ENCODE assay signal across 8 cellular contexts in genomic region chr11:66114957-66115356, GRCh38. TPM values are rescaled to one million over a fixed set of nuclear protein-coding genes. Genes with fewer than 3 reads are reported as not detected.
A peak's percentile ranks its signal among the peaks of the same experiment; 100 is the strongest.
DNase-seq lines count a peak whose midpoint lies in the region; ATAC-seq, FAIRE-seq and TF ChIP-seq lines count a peak whose summit lies in the region.
"Not testable (repeated sequence)": the region's sequence is repeated elsewhere in the genome, so short reads cannot be mapped to it uniquely, and the experiment has no call there.

No MANE protein-coding gene starts in this region.

- CTCF ChIA-PET in HEK293T (lab: Yijun Ruan, JAX); PC-3 (lab: Charles Lee): not testable (repeated sequence)
- CTCF ChIA-PET in activated CD4-positive, alpha-beta memory T cell treated with anti-CD3 and anti-CD28 coated beads for 36 hours (lab: Charles Lee), result interaction anchor here (1.2 to 4.4 kb wide), 5 partner anchors 30 to 167 kb away, joined by 3 to 24 read pairs (median 6); no protein-coding TSS in a partner anchor
- CTCF ChIA-PET in endothelial cell of umbilical vein (lab: Charles Lee), result interaction anchor here (1.3 to 3.8 kb wide), 4 partner anchors 10 to 46 kb away, joined by 6 to 25 read pairs (median 8); no protein-coding TSS in a partner anchor

- H3K79me2 ChIP-seq in ACC112 (ENCODE audit: control insufficient read depth, insufficient read depth, low read length, unreplicated experiment) (peaks cover 59% of the 10 kb centered on the region), PC-3 (ENCODE audit: low read length) (peaks cover 65% of the 10 kb centered on the region)
- H3K79me2 ChIP-seq in endothelial cell of umbilical vein (ENCODE audit: control insufficient read depth, insufficient read depth, low read length), result not testable (repeated sequence)

- peak overlapping the region; percentile 81 for H3K27ac Mint-ChIP-seq in activated CD4-positive, alpha-beta memory T cell treated with anti-CD3 and anti-CD28 coated beads for 36 hours
- H3K27ac Mint-ChIP-seq in activated naive CD4-positive, alpha-beta T cell treated with anti-CD3 and anti-CD28 coated beads, Interleukin-2, amount 50 U/mL, for 24 hours, result peak overlapping the region; percentile 88
- H3K27ac Mint-ChIP-seq in natural killer cell, result peak overlapping the region; percentile 91 to 92
- peak overlapping the region; percentile 85 for H3K27ac Mint-ChIP-seq in stimulated activated memory B cell treated with anti-CD40 and anti-IgM and Interleukin-4, amounts not matched to agents 10 μg/mL and 1 μg/mL and 100 μg/mL, for 72 hours

- not testable (repeated sequence) for H3K36me3 Mint-ChIP-seq in activated CD4-positive, alpha-beta memory T cell treated with anti-CD3 and anti-CD28 coated beads for 36 hours; activated naive CD4-positive, alpha-beta T cell treated with anti-CD3 and anti-CD28 coated beads, Interleukin-2, amount 50 U/mL, for 24 hours; natural killer cell; stimulated activated memory B cell treated with anti-CD40 and anti-IgM and Interleukin-4, amounts not matched to agents 10 μg/mL and 1 μg/mL and 100 μg/mL, for 72 hours

- FAIRE-seq in endothelial cell of umbilical vein (lab: Jason Lieb, UNC), result not testable (repeated sequence)

- intact Hi-C loops in PC-3 (cut with micrococcal nuclease) (loop anchor here (5.0 kb wide), 1 partner anchor 43 kb away; the partner anchor contains the start of gene PACS1), endothelial cell of umbilical vein (cut with micrococcal nuclease) (loop anchor here (5.0 kb wide), 2 partner anchors 33 to 43 kb away; partner anchors contain the start of gene PACS1), natural killer cell (cut with micrococcal nuclease) (loop anchor here (2.0 to 5.0 kb wide), 2 partner anchors 14 to 33 kb away; no protein-coding TSS in a partner anchor)
- intact Hi-C loops in activated CD4-positive, alpha-beta memory T cell treated with anti-CD3 and anti-CD28 coated beads for 36 hours (cut with micrococcal nuclease), result not testable (repeated sequence)

- not testable (repeated sequence) for H3K27me3 ChIP-seq in ACC112 (ENCODE audit: insufficient read depth, low read length); PC-3 (ENCODE audit: low read length); endothelial cell of umbilical vein (ENCODE audit: control insufficient read depth in 2 of 2, insufficient read depth in 2 of 2, low read length in 2 of 2)

- not testable (repeated sequence) for H2AFZ ChIP-seq in ACC112 (ENCODE audit: low read length, unreplicated experiment); PC-3 (ENCODE audit: low read length); endothelial cell of umbilical vein (ENCODE audit: low read depth, low read length)

- H3K27me3 Mint-ChIP-seq in activated CD4-positive, alpha-beta memory T cell treated with anti-CD3 and anti-CD28 coated beads for 36 hours; activated naive CD4-positive, alpha-beta T cell treated with anti-CD3 and anti-CD28 coated beads, Interleukin-2, amount 50 U/mL, for 24 hours; natural killer cell (ENCODE audit: low read depth in 2 of 2); stimulated activated memory B cell treated with anti-CD40 and anti-IgM and Interleukin-4, amounts not matched to agents 10 μg/mL and 1 μg/mL and 100 μg/mL, for 72 hours: not testable (repeated sequence)

- DNase-seq in HEK293T (ENCODE audit: extremely low spot score); PC-3; activated CD4-positive, alpha-beta memory T cell treated with anti-CD3 and anti-CD28 coated beads for 36 hours; endothelial cell of umbilical vein (ENCODE audit: low read depth, low spot score); natural killer cell: not testable (repeated sequence)

- not testable (repeated sequence) for BruUV-seq in PC-3 (replicated peaks; lab: Mats Ljungman, UMichigan); endothelial cell of umbilical vein (replicated peaks; lab: Mats Ljungman, UMichigan)

- not testable (repeated sequence) for H3K9me3 Mint-ChIP-seq in activated CD4-positive, alpha-beta memory T cell treated with anti-CD3 and anti-CD28 coated beads for 36 hours; activated naive CD4-positive, alpha-beta T cell treated with anti-CD3 and anti-CD28 coated beads, Interleukin-2, amount 50 U/mL, for 24 hours; natural killer cell; stimulated activated memory B cell treated with anti-CD40 and anti-IgM and Interleukin-4, amounts not matched to agents 10 μg/mL and 1 μg/mL and 100 μg/mL, for 72 hours

- not testable (repeated sequence) for TF ChIP-seq CTCF in PC-3 (conservative IDR thresholded peaks at IDR 0.05; ENCODE audit: low read depth, low read length); endothelial cell of umbilical vein (IDR thresholded peaks at IDR 0.05; ENCODE audit: extremely low read depth in 1 of 2, insufficient read depth in 1 of 2, low read depth in 1 of 2, low read length in 2 of 2); natural killer cell (IDR thresholded peaks at IDR 0.05)

- H3K27ac ChIP-seq in ACC112 (ENCODE audit: low read depth, low read length) (peak overlapping the region; percentile 99), PC-3 (ENCODE audit: low read length) (peak overlapping the region; percentile 95)
- H3K27ac ChIP-seq in endothelial cell of umbilical vein (ENCODE audit: insufficient read depth, low read depth, low read length), result not testable (repeated sequence)

- not testable (repeated sequence) for H3K4me3 ChIP-seq in ACC112 (ENCODE audit: low read depth, low read length); PC-3 (ENCODE audit: low read length); endothelial cell of umbilical vein (replicated peaks in 1 of 3; ENCODE audit: insufficient read depth in 1 of 3, low read depth in 1 of 3, low read length in 3 of 3)

- dilution Hi-C loops in endothelial cell of umbilical vein (cut with MboI; ENCODE audit: extremely low pct_ligation_motif_present, low sequenced_read_pairs), result not testable (repeated sequence)

- H3K9me1 ChIP-seq in endothelial cell of umbilical vein (replicated peaks; ENCODE audit: control insufficient read depth, extremely low read depth, insufficient read depth, low read length), result not testable (repeated sequence)

- POLR2A ChIA-PET in HEK293T (lab: Yijun Ruan, JAX); PC-3 (lab: Charles Lee; ENCODE audit: unreplicated experiment); endothelial cell of umbilical vein (lab: Charles Lee): not testable (repeated sequence)
- POLR2A ChIA-PET in activated CD4-positive, alpha-beta memory T cell treated with anti-CD3 and anti-CD28 coated beads for 36 hours (lab: Charles Lee), result interaction anchor here (0.6 to 1.9 kb wide), 5 partner anchors 10 to 499 kb away, joined by 3 to 6 read pairs (median 3); partner anchors contain the start of gene MRPL11

- H3K4me2 ChIP-seq in PC-3 (ENCODE audit: low read length), result not testable (repeated sequence)
- H3K4me2 ChIP-seq in endothelial cell of umbilical vein (ENCODE audit: insufficient read depth, low read length), result peak overlapping the region; percentile 45

- ATAC-seq in PC-3; natural killer cell; stimulated activated memory B cell treated with anti-CD40 and anti-IgM and Interleukin-4, amounts not matched to agents 10 μg/mL and 1 μg/mL and 100 μg/mL, for 72 hours: not testable (repeated sequence)

- H3K9me3 ChIP-seq in PC-3 (ENCODE audit: low read length); endothelial cell of umbilical vein (replicated peaks; ENCODE audit: control insufficient read depth, insufficient read depth, low read length): not testable (repeated sequence)

- not testable (repeated sequence) for TF ChIP-seq POLR2A in endothelial cell of umbilical vein (IDR thresholded peaks at IDR 0.05; ENCODE audit: low read depth, low read length)

- H3K4me1 ChIP-seq in ACC112 (ENCODE audit: control insufficient read depth, insufficient read depth, low read length, unreplicated experiment) (peaks cover 83% of the 10 kb centered on the region), PC-3 (ENCODE audit: insufficient read depth, low read length) (peaks cover 64% of the 10 kb centered on the region), endothelial cell of umbilical vein (ENCODE audit: control insufficient read depth, extremely low read depth, insufficient read depth, low read length) (peaks cover 61% of the 10 kb centered on the region)

- H3F3A ChIP-seq in PC-3 (ENCODE audit: low read length, unreplicated experiment), result peaks cover 26% of the 10 kb centered on the region

- H3K4me3 Mint-ChIP-seq in activated CD4-positive, alpha-beta memory T cell treated with anti-CD3 and anti-CD28 coated beads for 36 hours, result peak overlapping the region; percentile 70
- H3K4me3 Mint-ChIP-seq in activated naive CD4-positive, alpha-beta T cell treated with anti-CD3 and anti-CD28 coated beads, Interleukin-2, amount 50 U/mL, for 24 hours, result peak overlapping the region; percentile 84
- peak overlapping the region; percentile 90 for H3K4me3 Mint-ChIP-seq in natural killer cell
- not testable (repeated sequence) for H3K4me3 Mint-ChIP-seq in stimulated activated memory B cell treated with anti-CD40 and anti-IgM and Interleukin-4, amounts not matched to agents 10 μg/mL and 1 μg/mL and 100 μg/mL, for 72 hours

- peak overlapping the region; percentile 60; the same call in 1 of the 2 replicates for H3K9ac ChIP-seq in PC-3 (ENCODE audit: low read length)
- H3K9ac ChIP-seq in endothelial cell of umbilical vein (replicated peaks; ENCODE audit: extremely low read depth, insufficient read depth, low read length), result not testable (repeated sequence)

- not testable (repeated sequence) for H3K9me2 ChIP-seq in PC-3 (replicated peaks; ENCODE audit: low read length)

- not testable (repeated sequence) for H4K20me1 ChIP-seq in PC-3 (ENCODE audit: low read length); endothelial cell of umbilical vein (replicated peaks; ENCODE audit: control insufficient read depth, extremely low read depth, insufficient read depth, low read length)

- H3K4me1 Mint-ChIP-seq in activated CD4-positive, alpha-beta memory T cell treated with anti-CD3 and anti-CD28 coated beads for 36 hours (ENCODE audit: low read depth), result peaks cover 89% of the 10 kb centered on the region
- peaks cover 94% of the 10 kb centered on the region for H3K4me1 Mint-ChIP-seq in activated naive CD4-positive, alpha-beta T cell treated with anti-CD3 and anti-CD28 coated beads, Interleukin-2, amount 50 U/mL, for 24 hours
- peaks cover 68 to 75% of the 10 kb centered on the region in 2 donors for H3K4me1 Mint-ChIP-seq in natural killer cell
- H3K4me1 Mint-ChIP-seq in stimulated activated memory B cell treated with anti-CD40 and anti-IgM and Interleukin-4, amounts not matched to agents 10 μg/mL and 1 μg/mL and 100 μg/mL, for 72 hours, result peaks cover 81% of the 10 kb centered on the region

- H3K36me3 ChIP-seq in ACC112 (ENCODE audit: insufficient read depth, low read length); PC-3 (ENCODE audit: low read depth, low read length); endothelial cell of umbilical vein (ENCODE audit: control insufficient read depth in 2 of 2, extremely low read depth in 1 of 2, insufficient read depth in 2 of 2, low read length in 2 of 2): not testable (repeated sequence)

RNA-seq across cellular contexts. Expression of gene PACS1, which starts 44.9 kb away (rescaled TPM):
- 28.7 and 31.5 TPM in 2 replicates for total RNA-seq in PC-3 (2014; rRNA removed)
- total RNA-seq in activated CD4-positive, alpha-beta memory T cell treated with anti-CD3 and anti-CD28 coated beads for 36 hours, result 10 to 100 TPM; 82.0 to 84.1 TPM
- total RNA-seq in endothelial cell of umbilical vein, result 52.8 and 64.4 TPM in 2 replicates
- 24.8 and 26.4 TPM in 2 replicates for polyA plus RNA-seq in endothelial cell of umbilical vein
- 25.8 and 31.1 TPM in 2 replicates for polyA plus RNA-seq in endothelial cell of umbilical vein (2011; cell fraction: cytosol; rRNA removed)
- polyA plus RNA-seq in endothelial cell of umbilical vein (2011; cell fraction: nucleus; rRNA removed), result 52.0 and 54.9 TPM in 2 replicates
- 53.6 and 59.1 TPM in 2 replicates for polyA plus RNA-seq in endothelial cell of umbilical vein (2012)
- polyA minus RNA-seq in endothelial cell of umbilical vein, result 60.0 and 67.9 TPM in 2 replicates
- 63.5 TPM for polyA minus RNA-seq in endothelial cell of umbilical vein (2011; cell fraction: cytosol; rRNA and poly(A)+ RNA removed)
- 63.3 and 93.6 TPM in 2 replicates for polyA minus RNA-seq in endothelial cell of umbilical vein (2011; cell fraction: nucleus; rRNA and poly(A)+ RNA removed)
- 100 to 1,000 TPM; 176 to 204 (median 186) TPM for total RNA-seq in natural killer cell
